ENCODE assay signal across 16 cellular contexts in the genomic region with DNA sequence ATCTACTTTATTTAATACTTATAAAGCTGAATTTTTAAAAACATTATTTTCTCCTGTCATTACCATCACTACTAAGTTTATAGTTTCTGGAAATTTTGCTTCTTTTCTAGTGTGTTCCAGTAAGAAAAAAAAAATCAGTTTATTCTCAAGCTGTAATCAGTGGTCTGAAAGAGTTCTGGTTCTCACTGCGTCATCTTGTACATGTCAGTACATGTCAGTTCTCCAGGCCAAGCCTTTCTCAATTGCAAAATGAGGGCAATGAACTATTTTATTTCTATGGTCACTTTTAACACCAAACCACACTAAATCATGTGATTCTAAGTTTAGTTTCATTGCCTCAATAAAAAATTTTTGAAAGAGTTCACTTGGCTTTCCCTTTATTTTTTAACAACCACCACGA.
DNase-seq lines count a peak whose midpoint lies in the region; ATAC-seq, FAIRE-seq and TF ChIP-seq lines count a peak whose summit lies in the region.
"Had no signal": no experiment of that assay in that cellular context is flagged by ENCODE, and none has a peak within 500 bp of the region (broad histone marks: within the 10 kb centered on the region; RNA-seq: fewer than 3 reads in every experiment).

No MANE protein-coding gene starts in this region.

- H2AFZ ChIP-seq in HepG2 (ENCODE audit: low read length) (no peak overlapping the region), astrocyte (ENCODE audit: low read depth, low read length) (no peak overlapping the region)

- H3K4me1 Mint-ChIP-seq in astrocyte (ENCODE audit: low read depth, unreplicated experiment), result peaks cover 3% of the 10 kb centered on the region
- H3K4me1 Mint-ChIP-seq: CD14-positive monocyte had no signal

- ATAC-seq in HepG2 (no peak), right lobe of liver (no peak), GM19455 (IDR thresholded peaks at IDR 0.05; ENCODE audit: unreplicated experiment) (no peak)

- DNase-seq in HepG2 (ENCODE audit: low spot score) (peak; percentile 0), right lobe of liver (no peak), astrocyte (ENCODE audit: low read depth) (no peak), fibroblast of peridontal ligament (ENCODE audit: extremely low read depth) (peak; percentile 3), NCI-H1417 (lab: John Stamatoyannopoulos, UW) (no peak), NCI-H1436 (lab: John Stamatoyannopoulos, UW) (no peak)
- DNase-seq: AML-193, DMS153, Karpas-422, NCI-H1417 treated with DMSO at 0.1 percent for 48 hours, NCI-H2029, OCI-M1 had no signal

- in situ Hi-C loops in HepG2 (cut with HindIII; ENCODE audit: extremely low pct_ligation_motif_present, low pct_unique_long_range_greater_than_20kb), result no loop called here

- H3K4me3 Mint-ChIP-seq in astrocyte (ENCODE audit: unreplicated experiment), result no peak overlapping the region
- H3K4me3 Mint-ChIP-seq: CD14-positive monocyte had no signal

- peak overlapping the region; percentile 55 for H3K27ac Mint-ChIP-seq in astrocyte (ENCODE audit: unreplicated experiment)
- H3K27ac Mint-ChIP-seq: CD14-positive monocyte had no signal

- H3K9me3 ChIP-seq in HepG2 (ENCODE audit: low read length) (peaks cover 39% of the 10 kb centered on the region), right lobe of liver (no peaks in the 10 kb centered on the region), astrocyte (ENCODE audit: insufficient read depth, low read depth, low read length) (no peaks in the 10 kb centered on the region)

- TF ChIP-seq EP300 in HepG2 (IDR thresholded peaks at IDR 0.05; ENCODE audit: low read depth in 2 of 2, low read length in 2 of 2), result no peak
- TF ChIP-seq EP300 in HepG2 (CRISPR knock-in tag; IDR thresholded peaks at IDR 0.05; ENCODE audit: borderline replicate concordance), result no peak

- WGBS in HepG2 (ENCODE audit: low lambda C conversion rate), result 33% methylated on average over 2 of the region's 2 CpGs
- WGBS in right lobe of liver (ENCODE audit: insufficient coverage, low coverage, low lambda C conversion rate, missing lambda C conversion rate), result 63% methylated on average over 2 of the region's 2 CpGs

- H3K36me3 ChIP-seq in HepG2 (replicated peaks in 1 of 2; ENCODE audit: control insufficient read depth in 1 of 2, insufficient read depth in 2 of 2, low read length in 2 of 2), result no peaks in the 10 kb centered on the region
- H3K36me3 ChIP-seq in right lobe of liver, result no peaks in the 10 kb centered on the region
- no peaks in the 10 kb centered on the region for H3K36me3 ChIP-seq in astrocyte (ENCODE audit: insufficient read depth, low read length)

- BruUV-seq in HepG2 (replicated peaks; lab: Mats Ljungman, UMichigan), result no TSS peak

- intact Hi-C loops in HepG2 (cut with micrococcal nuclease; ENCODE audit: unreplicated experiment), result no loop called here
- intact Hi-C loops in right lobe of liver (cut with DNase I), result no loop called here

- H3K27me3 Mint-ChIP-seq in astrocyte (ENCODE audit: low read depth, unreplicated experiment), result no peaks in the 10 kb centered on the region

- H3K4me2 ChIP-seq in HepG2 (ENCODE audit: low read depth, low read length) (no peak overlapping the region), astrocyte (ENCODE audit: low read length) (no peak overlapping the region)

- CTCF ChIA-PET in HepG2 (lab: Yijun Ruan, JAX; ENCODE audit: low intra/inter-chr PET ratio, low total read pairs), result no interaction called here

- H3K27me3 ChIP-seq in HepG2 (ENCODE audit: control insufficient read depth in 1 of 2, insufficient read depth in 2 of 2, low read length in 2 of 2), result no peaks in the 10 kb centered on the region
- no peaks in the 10 kb centered on the region for H3K27me3 ChIP-seq in right lobe of liver
- H3K27me3 ChIP-seq in astrocyte (ENCODE audit: insufficient read depth, low read length), result no peaks in the 10 kb centered on the region

- H3K9ac ChIP-seq in HepG2 (ENCODE audit: insufficient read depth, low read depth, low read length) (no peak overlapping the region), astrocyte (ENCODE audit: low read length) (no peak overlapping the region)

- no peaks in the 10 kb centered on the region for H3K36me3 Mint-ChIP-seq in astrocyte (ENCODE audit: low read depth, unreplicated experiment)
- H3K36me3 Mint-ChIP-seq: CD14-positive monocyte had no signal

- no peak overlapping the region for H3K4me3 ChIP-seq in HepG2 (replicated peaks in 1 of 3; ENCODE audit: insufficient read depth in 1 of 3, low read depth in 2 of 3, low read length in 3 of 3)
- no peak overlapping the region for H3K4me3 ChIP-seq in right lobe of liver
- H3K4me3 ChIP-seq in astrocyte (ENCODE audit: insufficient read depth, low read depth, low read length), result no peak overlapping the region

- TF ChIP-seq POLR2A in HepG2 (IDR thresholded peaks at IDR 0.05; ENCODE audit: insufficient read depth in 1 of 2, low read depth in 2 of 2, low read length in 2 of 2) (no peak), right lobe of liver (IDR thresholded peaks at IDR 0.05) (no peak)

- POLR2A ChIA-PET in HepG2 (lab: Yijun Ruan, JAX), result no interaction called here

- no peaks in the 10 kb centered on the region for H3K9me3 Mint-ChIP-seq in astrocyte (ENCODE audit: unreplicated experiment)

- no peaks in the 10 kb centered on the region for H3K4me1 ChIP-seq in HepG2 (ENCODE audit: insufficient read depth, low read length)
- no peaks in the 10 kb centered on the region for H3K4me1 ChIP-seq in right lobe of liver
- no peaks in the 10 kb centered on the region for H3K4me1 ChIP-seq in astrocyte (ENCODE audit: insufficient read depth, low read length)

- H3K27ac ChIP-seq in HepG2 (ENCODE audit: extremely low read length, insufficient read depth, low read length) (no peak overlapping the region), right lobe of liver (no peak overlapping the region), astrocyte (ENCODE audit: low read depth, low read length) (no peak overlapping the region)

- TF ChIP-seq CTCF in HepG2 (CRISPR knock-in tag; IDR thresholded peaks at IDR 0.05) (no peak), right lobe of liver (IDR thresholded peaks at IDR 0.05) (no peak), astrocyte (IDR thresholded peaks at IDR 0.05; ENCODE audit: insufficient read depth, low read depth, low read length) (no peak)

- H4K20me1 ChIP-seq in HepG2 (ENCODE audit: insufficient read depth, low read length) (no peaks in the 10 kb centered on the region), astrocyte (ENCODE audit: insufficient read depth, low read length) (no peaks in the 10 kb centered on the region)

- H3K79me2 ChIP-seq in HepG2 (ENCODE audit: insufficient read depth, low read length) (no peaks in the 10 kb centered on the region), astrocyte (ENCODE audit: insufficient read depth, low read length) (no peaks in the 10 kb centered on the region)

- no peak for FAIRE-seq in HepG2 (lab: Jason Lieb, UNC)
- FAIRE-seq in astrocyte (lab: Jason Lieb, UNC), result no peak
- FAIRE-seq: GM19239, H54 had no signal

- TF ChIP-seq RAD21 in HepG2 (CRISPR knock-in tag; IDR thresholded peaks at IDR 0.05), result no peak

TF ChIP-seq in HepG2, 621 proteins besides CTCF, POLR2A, EP300 and RAD21:
- TF ChIP-seq MEIS1 (CRISPR knock-in tag; IDR thresholded peaks at IDR 0.05; ENCODE audit: borderline replicate concordance) (no peak), SP4 (CRISPR knock-in tag; IDR thresholded peaks at IDR 0.05) (no peak), ZNF780A (CRISPR knock-in tag; IDR thresholded peaks at IDR 0.05) (no peak), REPIN1 (CRISPR knock-in tag; IDR thresholded peaks at IDR 0.05; ENCODE audit: borderline replicate concordance, low read depth) (no peak)
- TF ChIP-seq, protein P1, sequence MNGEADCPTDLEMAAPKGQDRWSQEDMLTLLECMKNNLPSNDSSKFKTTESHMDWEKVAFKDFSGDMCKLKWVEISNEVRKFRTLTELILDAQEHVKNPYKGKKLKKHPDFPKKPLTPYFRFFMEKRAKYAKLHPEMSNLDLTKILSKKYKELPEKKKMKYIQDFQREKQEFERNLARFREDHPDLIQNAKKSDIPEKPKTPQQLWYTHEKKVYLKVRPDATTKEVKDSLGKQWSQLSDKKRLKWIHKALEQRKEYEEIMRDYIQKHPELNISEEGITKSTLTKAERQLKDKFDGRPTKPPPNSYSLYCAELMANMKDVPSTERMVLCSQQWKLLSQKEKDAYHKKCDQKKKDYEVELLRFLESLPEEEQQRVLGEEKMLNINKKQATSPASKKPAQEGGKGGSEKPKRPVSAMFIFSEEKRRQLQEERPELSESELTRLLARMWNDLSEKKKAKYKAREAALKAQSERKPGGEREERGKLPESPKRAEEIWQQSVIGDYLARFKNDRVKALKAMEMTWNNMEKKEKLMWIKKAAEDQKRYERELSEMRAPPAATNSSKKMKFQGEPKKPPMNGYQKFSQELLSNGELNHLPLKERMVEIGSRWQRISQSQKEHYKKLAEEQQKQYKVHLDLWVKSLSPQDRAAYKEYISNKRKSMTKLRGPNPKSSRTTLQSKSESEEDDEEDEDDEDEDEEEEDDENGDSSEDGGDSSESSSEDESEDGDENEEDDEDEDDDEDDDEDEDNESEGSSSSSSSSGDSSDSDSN (CRISPR knock-in tag; IDR thresholded peaks at IDR 0.05), result no peak

Comparison
In these comparisons a context has a peak if more than half of its experiments do, and no peak if none do; other contexts are left out.
1. DNase-seq: peak in HepG2 (single experiment) and fibroblast of peridontal ligament (single experiment); none in right lobe of liver (0 of 3), astrocyte (single experiment), NCI-H1417 (0 of 3) and NCI-H1436 (single experiment).